Comparison of ENCODE assay signal across 18 cellular contexts in the genomic region with DNA sequence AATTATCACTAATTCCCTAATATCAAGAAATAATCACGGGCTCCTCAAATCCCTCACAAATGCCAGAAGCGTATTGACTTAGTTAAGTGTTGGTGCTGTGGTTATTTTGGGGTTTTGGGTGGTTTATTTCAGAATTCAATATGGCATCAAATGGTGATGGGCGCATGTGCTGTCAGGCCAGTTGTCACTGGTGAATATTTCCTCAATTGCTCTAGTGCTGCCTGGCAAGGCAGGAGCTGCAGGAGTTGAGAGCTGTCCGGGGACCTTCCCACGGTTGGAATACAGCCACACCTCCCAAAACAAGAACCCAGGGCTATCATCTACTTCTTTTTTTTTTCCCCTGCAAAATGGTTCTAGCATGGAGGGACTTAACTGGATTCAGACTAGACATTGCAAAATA. TPM values are rescaled to one million over a fixed set of nuclear protein-coding genes. Genes with fewer than 3 reads are reported as not detected.
DNase-seq lines count a peak whose midpoint lies in the region; ATAC-seq and TF ChIP-seq lines count a peak whose summit lies in the region.
"Had no signal": no experiment of that assay in that cellular context is flagged by ENCODE, and none has a peak within 500 bp of the region (broad histone marks: within the 10 kb centered on the region; RNA-seq: fewer than 3 reads in every experiment).

No MANE protein-coding gene starts in this region.

- H3K27me3 Mint-ChIP-seq in natural killer cell treated with Interleukin-12 subunit alpha and Interleukin-12 subunit beta and Interleukin-15 and Interleukin-18, amount 100 ng/mL, for 72 hours = peaks cover 5 to 11% of the 10 kb centered on the region in 2 donors
- peaks cover 8 to 9% of the 10 kb centered on the region in 2 donors for H3K27me3 Mint-ChIP-seq in natural killer cell (ENCODE audit: low read depth in 2 of 2)

- no peaks in the 10 kb centered on the region for H3K9me3 Mint-ChIP-seq in natural killer cell treated with Interleukin-12 subunit alpha and Interleukin-12 subunit beta and Interleukin-15 and Interleukin-18, amount 100 ng/mL, for 72 hours
- no peaks in the 10 kb centered on the region for H3K9me3 Mint-ChIP-seq in natural killer cell

- H3K9ac ChIP-seq in OCI-LY1 (ENCODE audit: low read length) = peak overlapping the region; percentile 100; the same call in 1 of the 2 replicates

- H2AFZ ChIP-seq in OCI-LY1 (ENCODE audit: low read length) = no peak overlapping the region

- no peaks in the 10 kb centered on the region for H3K9me3 ChIP-seq in OCI-LY1 (ENCODE audit: low read length)

- no peak overlapping the region for H3K4me3 Mint-ChIP-seq in natural killer cell treated with Interleukin-12 subunit alpha and Interleukin-12 subunit beta and Interleukin-15 and Interleukin-18, amount 100 ng/mL, for 72 hours
- H3K4me3 Mint-ChIP-seq in natural killer cell = no peak overlapping the region
- H3K4me3 Mint-ChIP-seq: CD4-positive, CD25-positive, alpha-beta regulatory T cell had no signal

- H3K4me2 ChIP-seq in OCI-LY1 (ENCODE audit: low read length) = peak overlapping the region; percentile 100

- peaks cover 96% of the 10 kb centered on the region for H3K4me1 ChIP-seq in OCI-LY1 (ENCODE audit: insufficient read depth, low read length, severe bottlenecking)

- peaks cover 64% of the 10 kb centered on the region for H3K36me3 ChIP-seq in OCI-LY1 (ENCODE audit: insufficient read depth, low read length)

- H3K36me3 Mint-ChIP-seq in natural killer cell treated with Interleukin-12 subunit alpha and Interleukin-12 subunit beta and Interleukin-15 and Interleukin-18, amount 100 ng/mL, for 72 hours = no peaks in the 10 kb centered on the region
- no peaks in the 10 kb centered on the region for H3K36me3 Mint-ChIP-seq in natural killer cell
- H3K36me3 Mint-ChIP-seq: CD4-positive, CD25-positive, alpha-beta regulatory T cell had no signal

- DNase-seq in natural killer cell treated with Interleukin-12 subunit alpha and Interleukin-12 subunit beta and Interleukin-15 and Interleukin-18, amount 100 ng/mL, for 72 hours (ENCODE audit: low spot score) = peak; percentile 39
- DNase-seq in natural killer cell (no peak), myocyte (ENCODE audit: low read depth) (peak; percentile 50), coronary artery (ENCODE audit: low spot score) (no peak), SK-N-DZ (ENCODE audit: low spot score) (no peak), cerebellar nuclear complex (lab: John Stamatoyannopoulos, UW) (no peak), Kasumi-1 (lab: John Stamatoyannopoulos, UW) (no peak)
- DNase-seq: CD4-positive, CD25-positive, alpha-beta regulatory T cell; EL; GF-D8; NCI-H1694 treated with DMSO at 0.1 percent for 48 hours; NCI-H2107; NCI-H446 treated with DMSO at 0.1 percent for 48 hours; NCI-H526 treated with DMSO at 0.1 percent for 48 hours; SHP77 treated with DMSO at 0.1 percent for 48 hours had no signal

- no peaks in the 10 kb centered on the region for H3K9me2 ChIP-seq in OCI-LY1 (ENCODE audit: low read depth, low read length)

- peaks cover 18% of the 10 kb centered on the region for H3K79me2 ChIP-seq in OCI-LY1 (ENCODE audit: insufficient read depth, low read length)

- H3K4me3 ChIP-seq in OCI-LY1 (ENCODE audit: low read depth, low read length, poor library complexity, severe bottlenecking) (no peak overlapping the region), coronary artery (no peak overlapping the region)

- no peak for ATAC-seq in natural killer cell treated with Interleukin-12 subunit alpha and Interleukin-12 subunit beta and Interleukin-15 and Interleukin-18, amount 100 ng/mL, for 72 hours
- ATAC-seq in natural killer cell = no peak
- ATAC-seq: SK-N-SH treated with all-trans-retinoic acid at 6 μM for 48 hours had no signal

- H3F3A ChIP-seq in OCI-LY1 (ENCODE audit: insufficient read depth, low read length) = 0 out of 2 replicates have a peak, but pooled peaks cover 10% of the 10 kb centered on the region

- no peaks in the 10 kb centered on the region for H3K4me1 Mint-ChIP-seq in natural killer cell treated with Interleukin-12 subunit alpha and Interleukin-12 subunit beta and Interleukin-15 and Interleukin-18, amount 100 ng/mL, for 72 hours (ENCODE audit: low read depth in 2 of 2)
- H3K4me1 Mint-ChIP-seq in natural killer cell = peaks cover 0 to 9% of the 10 kb centered on the region in 2 donors
- H3K4me1 Mint-ChIP-seq: CD4-positive, CD25-positive, alpha-beta regulatory T cell had no signal

- H3K27ac ChIP-seq in OCI-LY1 (ENCODE audit: low read depth, low read length, poor library complexity, severe bottlenecking) (peak overlapping the region; percentile 100), coronary artery (no peak overlapping the region)
- H3K27ac ChIP-seq: RWPE1 had no signal

- TF ChIP-seq CTCF in natural killer cell (IDR thresholded peaks at IDR 0.05) = no peak
- TF ChIP-seq CTCF in OCI-LY1 (IDR thresholded peaks at IDR 0.05; ENCODE audit: low read length) = no peak
- TF ChIP-seq CTCF in coronary artery (IDR thresholded peaks at IDR 0.05) = no peak

- intact Hi-C loops in natural killer cell (cut with micrococcal nuclease) = no loop called here

- no peak overlapping the region for H3K27ac Mint-ChIP-seq in natural killer cell treated with Interleukin-12 subunit alpha and Interleukin-12 subunit beta and Interleukin-15 and Interleukin-18, amount 100 ng/mL, for 72 hours
- no peak overlapping the region for H3K27ac Mint-ChIP-seq in natural killer cell

- H4K20me1 ChIP-seq in OCI-LY1 (ENCODE audit: insufficient read depth, low read length) = no peaks in the 10 kb centered on the region

- no peaks in the 10 kb centered on the region for H3K27me3 ChIP-seq in OCI-LY1 (ENCODE audit: insufficient read depth, low read length)

RNA-seq across cellular contexts. Expression of a gene that starts 10.3 kb away (rescaled TPM):
- total RNA-seq in natural killer cell treated with Interleukin-12 subunit alpha and Interleukin-12 subunit beta and Interleukin-15 and Interleukin-18, amount 100 ng/mL, for 72 hours = 1 to 10 TPM in 1 of 2 donors, not detected in 1; 5.4 TPM
- total RNA-seq in natural killer cell = 100 to 1,000 TPM in 1 of 3 donors, under 1 TPM in 2; 0.38 to 124 (median 0.93) TPM
- not detected in 2 replicates for total RNA-seq in myocyte
- polyA plus RNA-seq in myocyte (2012) = not detected
- polyA plus RNA-seq in SK-N-DZ (2014; cell fraction: cytosol; rRNA removed) = not detected in 2 replicates
- polyA plus RNA-seq in SK-N-DZ (2014; cell fraction: nucleus; rRNA removed) = not detected in 2 replicates

Comparison
In these comparisons a context has a peak if more than half of its experiments do, and no peak if none do; other contexts are left out.
1. DNase-seq: peak in natural killer cell treated with Interleukin-12 subunit alpha and Interleukin-12 subunit beta and Interleukin-15 and Interleukin-18, amount 100 ng/mL, for 72 hours (single experiment) and myocyte (single experiment); none in natural killer cell (single experiment), coronary artery (single experiment), SK-N-DZ (single experiment), cerebellar nuclear complex (0 of 2) and Kasumi-1 (0 of 2).